14 cellular contexts compared by ENCODE assay signal in genomic region chr1:199151634-199152429, GRCh38.
DNase-seq lines count a peak whose midpoint lies in the region; ATAC-seq, FAIRE-seq and TF ChIP-seq lines count a peak whose summit lies in the region.
"Had no signal": no experiment of that assay in that cellular context is flagged by ENCODE, and none has a peak within 500 bp of the region (broad histone marks: within the 10 kb centered on the region; RNA-seq: fewer than 3 reads in every experiment).

No MANE protein-coding gene starts in this region.

- no peaks in the 10 kb centered on the region for H3K79me2 ChIP-seq in GM12878 (ENCODE audit: control insufficient read depth, insufficient read depth, low read length)

- POLR2A ChIA-PET in GM12878 (lab: Charles Lee) = interaction anchor here (0.6 to 1.4 kb wide), 5 partner anchors 10 to 241 kb away, joined by 3 to 5 read pairs (median 3); no protein-coding TSS in a partner anchor
- POLR2A ChIA-PET in activated CD4-positive, alpha-beta memory T cell treated with anti-CD3 and anti-CD28 coated beads, Interleukin-2, amount 10 ng/mL, durations not matched to agents 7 days and 5 days (lab: Charles Lee) = interaction anchor here (0.7 kb wide), 1 partner anchor 141 kb away, joined by 3 read pairs; no protein-coding TSS in a partner anchor

- TF ChIP-seq EP300 in GM12878 (IDR thresholded peaks at IDR 0.05; ENCODE audit: borderline replicate concordance in 1 of 2, control insufficient read depth in 1 of 2, low read depth in 2 of 2, low read length in 2 of 2) = peak; percentile 78 to 82; a peak in 3 of 4 replicates

- no peaks in the 10 kb centered on the region; the same call in 2 of the 3 replicates for H3K9me3 ChIP-seq in GM12878 (replicated peaks; ENCODE audit: control insufficient read depth, insufficient read depth, low read length)
- H3K9me3 ChIP-seq: tibial artery had no signal

- peak; percentile 81 for FAIRE-seq in GM12878 (lab: Jason Lieb, UNC)
- FAIRE-seq: HepG2 had no signal

- no TSS peak for BruUV-seq in GM12878 (replicated peaks; lab: Mats Ljungman, UMichigan)

- H3K4me2 ChIP-seq in GM12878 (ENCODE audit: control insufficient read depth, insufficient read depth) = peak overlapping the region; percentile 31

- H2AFZ ChIP-seq in GM12878 (ENCODE audit: control insufficient read depth, low read depth, low read length) = peak overlapping the region; percentile 69

- CTCF ChIA-PET in GM12878 (lab: Yijun Ruan, JAX) = interaction anchor here (0.6 to 2.6 kb wide), 8 partner anchors 11 to 379 kb away, joined by 3 to 11 read pairs (median 4); no protein-coding TSS in a partner anchor
- CTCF ChIA-PET in activated CD4-positive, alpha-beta memory T cell treated with anti-CD3 and anti-CD28 coated beads, Interleukin-2, amount 10 ng/mL, durations not matched to agents 7 days and 5 days (lab: Charles Lee) = no interaction called here

- H3K4me1 ChIP-seq in GM12878 (ENCODE audit: control insufficient read depth, insufficient read depth, low read length) = peaks cover 12% of the 10 kb centered on the region; the same call in 1 of the 2 replicates
- H3K4me1 ChIP-seq: tibial artery had no signal

- H3K36me3 ChIP-seq in GM12878 (ENCODE audit: control insufficient read depth in 2 of 2, insufficient read depth in 2 of 2, low read length in 1 of 2) = no peaks in the 10 kb centered on the region
- H3K36me3 ChIP-seq: tibial artery had no signal

- H3K9ac ChIP-seq in GM12878 (ENCODE audit: control insufficient read depth, insufficient read depth, low read length) = no peak overlapping the region

- H3K27ac ChIP-seq in GM12878 (ENCODE audit: control insufficient read depth, insufficient read depth) = peak overlapping the region; percentile 13; the same call in 1 of the 2 replicates
- H3K27ac ChIP-seq: tibial artery had no signal

- DNase-seq in GM12878 (ENCODE audit: low read depth, low spot score) = no peak
- DNase-seq in glomerular visceral epithelial cell (ENCODE audit: extremely low spot score) = no peak
- DNase-seq in activated CD4-positive, alpha-beta memory T cell treated with anti-CD3 and anti-CD28 coated beads, Interleukin-2, amount 10 ng/mL, durations not matched to agents 7 days and 5 days = no peak
- DNase-seq in NCI-H446 treated with DMSO at 0.1 percent for 48 hours (lab: John Stamatoyannopoulos, UW) = no peak
- no peak for DNase-seq in KG1 (lab: John Stamatoyannopoulos, UW)
- DNase-seq: CD4-positive, alpha-beta memory T cell; NCI-H524; stimulated activated CD4-positive, alpha-beta T cell treated with anti-CD3 and anti-CD28 coated beads, Interleukin-4, amount 100 ng/mL, for 4 hours; tibial artery had no signal

- TF ChIP-seq POLR2A in GM18505 (IDR thresholded peaks at IDR 0.05; ENCODE audit: borderline replicate concordance, extremely low read depth, insufficient read depth, insufficient read length) (no peak), GM12878 (IDR thresholded peaks at IDR 0.05; ENCODE audit: low read depth, low read length) (no peak)

- TF ChIP-seq RAD21 in GM12878 (IDR thresholded peaks at IDR 0.05; ENCODE audit: insufficient read depth, low read depth, low read length) = no peak

- ATAC-seq in GM18505 (IDR thresholded peaks at IDR 0.05; ENCODE audit: unreplicated experiment) (peak; percentile 72), GM21447 (IDR thresholded peaks at IDR 0.05; ENCODE audit: unreplicated experiment) (peak; percentile 64), HG03139 (IDR thresholded peaks at IDR 0.05; ENCODE audit: unreplicated experiment) (peak; percentile 53), GM12878 (peak; percentile 85)
- ATAC-seq: HepG2 had no signal

- H3K27ac Mint-ChIP-seq in activated CD4-positive, alpha-beta memory T cell treated with anti-CD3 and anti-CD28 coated beads, Interleukin-2, amount 10 ng/mL, durations not matched to agents 7 days and 5 days = no peak overlapping the region
- H3K27ac Mint-ChIP-seq: CD4-positive, alpha-beta memory T cell; T-helper 1 cell treated with Interleukin-12 subunit alpha and Interleukin-12 subunit beta and Interleukin-4 antibody, amounts not matched to agents 30 μg/mL and 1 μg/mL, for 36 hours had no signal

- WGBS in GM12878 (ENCODE audit: insufficient coverage, insufficient replicate concordance, low lambda C conversion rate, missing lambda C conversion rate) = 42% methylated on average over 6 of the region's 6 CpGs

- no peaks in the 10 kb centered on the region for H3K36me3 Mint-ChIP-seq in activated CD4-positive, alpha-beta memory T cell treated with anti-CD3 and anti-CD28 coated beads, Interleukin-2, amount 10 ng/mL, durations not matched to agents 7 days and 5 days (ENCODE audit: low read depth)
- H3K36me3 Mint-ChIP-seq: CD4-positive, alpha-beta memory T cell had no signal

- in situ Hi-C loops in GM12878 (cut with MboI) = no loop called here

- TF ChIP-seq CTCF in GM12878 (IDR thresholded peaks at IDR 0.05 in 2 of 3, conservative IDR thresholded peaks at IDR 0.05 in 1 of 3; ENCODE audit: control insufficient read depth in 2 of 3, extremely low read depth in 1 of 3, insufficient read depth in 1 of 3, low read depth in 3 of 3, low read length in 3 of 3) = no peak

- intact Hi-C loops in GM12878 (cut with micrococcal nuclease; ENCODE audit: unreplicated experiment) = loop anchor here (5.0 to 10.0 kb wide), 2 partner anchors 70 to 217 kb away; no protein-coding TSS in a partner anchor

- H3K27me3 Mint-ChIP-seq in activated CD4-positive, alpha-beta memory T cell treated with anti-CD3 and anti-CD28 coated beads, Interleukin-2, amount 10 ng/mL, durations not matched to agents 7 days and 5 days = peaks cover 7% of the 10 kb centered on the region

- no peak overlapping the region for H3K4me3 Mint-ChIP-seq in activated CD4-positive, alpha-beta memory T cell treated with anti-CD3 and anti-CD28 coated beads, Interleukin-2, amount 10 ng/mL, durations not matched to agents 7 days and 5 days
- H3K4me3 Mint-ChIP-seq: CD4-positive, alpha-beta memory T cell; T-helper 1 cell treated with Interleukin-12 subunit alpha and Interleukin-12 subunit beta and Interleukin-4 antibody, amounts not matched to agents 30 μg/mL and 1 μg/mL, for 36 hours had no signal

- no peaks in the 10 kb centered on the region for H3K9me3 Mint-ChIP-seq in activated CD4-positive, alpha-beta memory T cell treated with anti-CD3 and anti-CD28 coated beads, Interleukin-2, amount 10 ng/mL, durations not matched to agents 7 days and 5 days
- H3K9me3 Mint-ChIP-seq: CD4-positive, alpha-beta memory T cell; T-helper 1 cell treated with Interleukin-12 subunit alpha and Interleukin-12 subunit beta and Interleukin-4 antibody, amounts not matched to agents 30 μg/mL and 1 μg/mL, for 36 hours had no signal

- SMC1A ChIA-PET in GM12878 (lab: Charles Lee; ENCODE audit: uncharacterized antibody, unreplicated experiment) = interaction anchor here (0.6 to 4.0 kb wide), 21 partner anchors 10 to 265 kb away, joined by 3 to 28 read pairs (median 4); no protein-coding TSS in a partner anchor

- H4K20me1 ChIP-seq in GM12878 (ENCODE audit: control insufficient read depth, insufficient read depth) = no peaks in the 10 kb centered on the region

- RAD21 ChIA-PET in GM12878 (lab: Charles Lee; ENCODE audit: unreplicated experiment) = interaction anchor here (0.6 to 4.6 kb wide), 15 partner anchors 12 to 368 kb away, joined by 3 to 22 read pairs (median 5); no protein-coding TSS in a partner anchor

- H3K27me3 ChIP-seq in GM12878 (replicated peaks in 1 of 2; ENCODE audit: control insufficient read depth in 2 of 2, insufficient read depth in 2 of 2, low read length in 1 of 2) = no peaks in the 10 kb centered on the region
- H3K27me3 ChIP-seq: tibial artery had no signal

- H3K4me3 ChIP-seq in GM12878 = no peak overlapping the region; the same call in 1 of the 2 replicates
- H3K4me3 ChIP-seq: tibial artery had no signal

- H3K4me1 Mint-ChIP-seq in activated CD4-positive, alpha-beta memory T cell treated with anti-CD3 and anti-CD28 coated beads, Interleukin-2, amount 10 ng/mL, durations not matched to agents 7 days and 5 days = no peaks in the 10 kb centered on the region
- H3K4me1 Mint-ChIP-seq: CD4-positive, alpha-beta memory T cell had no signal

TF ChIP-seq in GM12878, 131 proteins besides CTCF, POLR2A, EP300 and RAD21 (continues in another document):
- peak; percentile 53 for TF ChIP-seq SKIL (IDR thresholded peaks at IDR 0.05; ENCODE audit: low read depth, poor library complexity, severe bottlenecking)
- TF ChIP-seq MTA2 (IDR thresholded peaks at IDR 0.05; ENCODE audit: low read depth) = peak; percentile 95
- TF ChIP-seq NR2F1 (conservative IDR thresholded peaks at IDR 0.05) = no peak
- peak; percentile 89 for TF ChIP-seq ZNF384 (IDR thresholded peaks at IDR 0.05; ENCODE audit: borderline replicate concordance, low read depth, low read length)
- 0 out of 2 replicates have a peak, but pooled peaks have one; percentile 35 for TF ChIP-seq CREB1 (IDR thresholded peaks at IDR 0.05; ENCODE audit: low read depth)
- TF ChIP-seq MEF2B (IDR thresholded peaks at IDR 0.05; ENCODE audit: partially characterized antibody, poor library complexity, severe bottlenecking) = peak; percentile 74
- TF ChIP-seq KDM1A (IDR thresholded peaks at IDR 0.05; ENCODE audit: borderline replicate concordance) = no peak
- no peak; the same call in 1 of the 2 replicates for TF ChIP-seq ZNF217 (IDR thresholded peaks at IDR 0.05)
- TF ChIP-seq YY1 (IDR thresholded peaks at IDR 0.05; ENCODE audit: low read depth, low read length) = peak; percentile 50; the same call in 1 of the 2 replicates
- TF ChIP-seq CBX5 (IDR thresholded peaks at IDR 0.05; ENCODE audit: low read depth) = 0 out of 2 replicates have a peak, but pooled peaks have one; percentile 11
- no peak for TF ChIP-seq RCOR1 (conservative IDR thresholded peaks at IDR 0.05; ENCODE audit: low read depth, low read length)
- 0 out of 2 replicates have a peak, but pooled peaks have one; percentile 13 for TF ChIP-seq SREBF1 (IDR thresholded peaks at IDR 0.05; ENCODE audit: low read length)
- TF ChIP-seq SUZ12 (IDR thresholded peaks at IDR 0.05; ENCODE audit: unreplicated experiment) = no peak
- TF ChIP-seq RAD51 (IDR thresholded peaks at IDR 0.05) = peak; percentile 38; the same call in 1 of the 2 replicates
